22 cellular contexts compared by ENCODE assay signal in genomic region chr1:2854611-2855010, GRCh38. TPM values are rescaled to one million over a fixed set of nuclear protein-coding genes. Genes with fewer than 3 reads are reported as not detected.
DNase-seq lines count a peak whose midpoint lies in the region; ATAC-seq lines count a peak whose summit lies in the region.
"Had no signal": no experiment of that assay in that cellular context is flagged by ENCODE, and none has a peak within 500 bp of the region (broad histone marks: within the 10 kb centered on the region; RNA-seq: fewer than 3 reads in every experiment).

No MANE protein-coding gene starts in this region.

- no peak overlapping the region for H2BK12ac ChIP-seq in neuronal stem cell (ENCODE audit: low read length)

- no peak overlapping the region for H4K8ac ChIP-seq in neuronal stem cell (ENCODE audit: low read depth, low read length)

- no peak overlapping the region for H2BK120ac ChIP-seq in neuronal stem cell (ENCODE audit: low read depth, low read length)

- H3K79me1 ChIP-seq in neuronal stem cell (ENCODE audit: low read depth, low read length) = no peaks in the 10 kb centered on the region

- intact Hi-C loops in Right ventricle myocardium superior (cut with DNase I) = no loop called here
- intact Hi-C loops in cardiac septum (cut with DNase I) = no loop called here
- intact Hi-C loops in right cardiac atrium (cut with DNase I) = no loop called here
- intact Hi-C loops in Right ventricle myocardium inferior (cut with DNase I) = no loop called here

- H2AFZ ChIP-seq in neuronal stem cell (ENCODE audit: low read length) = no peak overlapping the region
- H2AFZ ChIP-seq: GM23338 had no signal

- peak overlapping the region; percentile 68 for H2AK5ac ChIP-seq in neuronal stem cell (ENCODE audit: low read depth, low read length)

- no peaks in the 10 kb centered on the region for H3K4me1 Mint-ChIP-seq in stimulated activated memory B cell treated with anti-CD40 and anti-IgM and Interleukin-4, amounts not matched to agents 10 μg/mL and 1 μg/mL and 100 μg/mL, for 72 hours
- H3K4me1 Mint-ChIP-seq: CD14-positive monocyte; CD8-positive, alpha-beta memory T cell; GM23338; H9 had no signal

- DNase-seq in Right ventricle myocardium superior = peak; percentile 29
- DNase-seq in cardiac septum (ENCODE audit: low spot score) = no peak
- peak in 2 of 3 donors; percentile 2 to 28 for DNase-seq in right cardiac atrium
- DNase-seq in Right ventricle myocardium inferior (ENCODE audit: missing footprints) = no peak
- no peak for DNase-seq in neuronal stem cell (ENCODE audit: low spot score)
- DNase-seq in NCI-H1105 treated with DMSO at 0.1 percent for 48 hours (lab: John Stamatoyannopoulos, UW) = no peak
- DNase-seq: AML-193; BE2C; CD4-positive, alpha-beta T cell; CD8-positive, alpha-beta memory T cell; DMS 273 treated with DMSO at 0.1 percent for 48 hours; DMS79; EL; GF-D8; H9 had no signal

- peaks cover 17% of the 10 kb centered on the region for H3K27me3 Mint-ChIP-seq in stimulated activated memory B cell treated with anti-CD40 and anti-IgM and Interleukin-4, amounts not matched to agents 10 μg/mL and 1 μg/mL and 100 μg/mL, for 72 hours

- no peak overlapping the region for H3K4ac ChIP-seq in neuronal stem cell (ENCODE audit: low read length)

- no peaks in the 10 kb centered on the region for H3K36me3 Mint-ChIP-seq in stimulated activated memory B cell treated with anti-CD40 and anti-IgM and Interleukin-4, amounts not matched to agents 10 μg/mL and 1 μg/mL and 100 μg/mL, for 72 hours
- H3K36me3 Mint-ChIP-seq: CD8-positive, alpha-beta memory T cell had no signal

- no peak overlapping the region for H3K9ac ChIP-seq in neuronal stem cell (ENCODE audit: low read depth, low read length, poor library complexity)
- H3K9ac ChIP-seq: BLaER1 treated with 17β-estradiol and CSF1 and Interleukin-3, amounts not matched to agents 10 nM and 100 nM had no signal

- H3K4me1 ChIP-seq in right cardiac atrium (ENCODE audit: control insufficient read depth, insufficient read depth, low read length) (no peaks in the 10 kb centered on the region), neuronal stem cell (ENCODE audit: control insufficient read depth in 2 of 2, insufficient read depth in 1 of 2, low read depth in 1 of 2, low read length in 2 of 2) (peaks cover 0 to 12% of the 10 kb centered on the region in 2 donors)
- H3K4me1 ChIP-seq: BE2C had no signal

- no peak overlapping the region for H2BK15ac ChIP-seq in neuronal stem cell (ENCODE audit: low read length)

- H3K27me3 ChIP-seq in right cardiac atrium (ENCODE audit: control insufficient read depth, insufficient read depth) (no peaks in the 10 kb centered on the region), neuronal stem cell (ENCODE audit: control insufficient read depth in 3 of 3, insufficient read depth in 3 of 3, low read depth in 1 of 3, low read length in 3 of 3) (peaks cover 0 to 69% (median 0%) of the 10 kb centered on the region in 3 experiments)

- H4K91ac ChIP-seq in neuronal stem cell (ENCODE audit: low read depth, low read length, poor library complexity) = no peak overlapping the region

- H3K9me3 Mint-ChIP-seq in stimulated activated memory B cell treated with anti-CD40 and anti-IgM and Interleukin-4, amounts not matched to agents 10 μg/mL and 1 μg/mL and 100 μg/mL, for 72 hours = peaks cover 7% of the 10 kb centered on the region
- H3K9me3 Mint-ChIP-seq: CD4-positive, alpha-beta T cell had no signal

- H3K9me3 ChIP-seq in right cardiac atrium (ENCODE audit: control insufficient read depth, low read length) (no peaks in the 10 kb centered on the region), neuronal stem cell (replicated peaks in 1 of 2; ENCODE audit: control insufficient read depth in 2 of 2, insufficient read depth in 1 of 2, low read depth in 1 of 2, low read length in 2 of 2) (peaks cover 0 to 6% of the 10 kb centered on the region in 2 donors)
- H3K9me3 ChIP-seq: BE2C had no signal

- no peak overlapping the region for H2BK5ac ChIP-seq in neuronal stem cell (ENCODE audit: low read length)

- H3K4me3 ChIP-seq in right cardiac atrium (ENCODE audit: low read length) (no peak overlapping the region), neuronal stem cell (ENCODE audit: low read length in 2 of 2) (no peak overlapping the region)
- H3K4me3 ChIP-seq: BLaER1 treated with 17β-estradiol and CSF1 and Interleukin-3, amounts not matched to agents 10 nM and 100 nM; GM23338 had no signal

- no peak overlapping the region for H3K4me3 Mint-ChIP-seq in stimulated activated memory B cell treated with anti-CD40 and anti-IgM and Interleukin-4, amounts not matched to agents 10 μg/mL and 1 μg/mL and 100 μg/mL, for 72 hours
- H3K4me3 Mint-ChIP-seq: CD14-positive monocyte; CD4-positive, alpha-beta T cell; CD8-positive, alpha-beta memory T cell; GM23338; H9 had no signal

- H3K4me2 ChIP-seq in neuronal stem cell (ENCODE audit: insufficient read depth, low read length, poor library complexity, severe bottlenecking) = no peak overlapping the region
- H3K4me2 ChIP-seq: BLaER1 treated with 17β-estradiol and CSF1 and Interleukin-3, amounts not matched to agents 10 nM and 100 nM; GM23338 had no signal

- H3K27ac Mint-ChIP-seq in stimulated activated memory B cell treated with anti-CD40 and anti-IgM and Interleukin-4, amounts not matched to agents 10 μg/mL and 1 μg/mL and 100 μg/mL, for 72 hours = no peak overlapping the region
- H3K27ac Mint-ChIP-seq: CD4-positive, alpha-beta T cell; CD8-positive, alpha-beta memory T cell; GM23338; H9 had no signal

- 74% methylated on average over 11 of the region's 11 CpGs for WGBS in right cardiac atrium
- WGBS in neuronal stem cell (ENCODE audit: extremely low coverage in 2 of 2, insufficient read length in 2 of 2, insufficient replicate concordance in 1 of 2), 2 donors = no CpG with 5 or more reads among the region's 11 CpGs

- ATAC-seq in Right ventricle myocardium superior (ENCODE audit: poor library complexity) = no peak
- ATAC-seq in right cardiac atrium = no peak
- no peak for ATAC-seq in Right ventricle myocardium inferior
- ATAC-seq in stimulated activated memory B cell treated with anti-CD40 and anti-IgM and Interleukin-4, amounts not matched to agents 10 μg/mL and 1 μg/mL and 100 μg/mL, for 72 hours = peak; percentile 20
- no peak for ATAC-seq in GM21717 (IDR thresholded peaks at IDR 0.05; ENCODE audit: unreplicated experiment)
- ATAC-seq: GM23338, HCT116 had no signal

- H3K23ac ChIP-seq in neuronal stem cell (ENCODE audit: low read depth, low read length, poor library complexity) = no peak overlapping the region

- H3K18ac ChIP-seq in neuronal stem cell (ENCODE audit: low read length) = peak overlapping the region; percentile 61

- H3K14ac ChIP-seq in neuronal stem cell (ENCODE audit: low read length) = peak overlapping the region; percentile 4

- H3K36me3 ChIP-seq in neuronal stem cell (replicated peaks in 1 of 2; ENCODE audit: control insufficient read depth in 2 of 2, insufficient read depth in 2 of 2, low read length in 2 of 2) = no peaks in the 10 kb centered on the region
- H3K36me3 ChIP-seq: BE2C; BLaER1 treated with 17β-estradiol and CSF1 and Interleukin-3, amounts not matched to agents 10 nM and 100 nM had no signal

- H3K27ac ChIP-seq in right cardiac atrium (ENCODE audit: low read length) (no peak overlapping the region), neuronal stem cell (replicated peaks; ENCODE audit: low read length) (no peak overlapping the region)
- H3K27ac ChIP-seq: 22Rv1; BLaER1 treated with 17β-estradiol and CSF1 and Interleukin-3, amounts not matched to agents 10 nM and 100 nM had no signal

RNA-seq across cellular contexts. Expression of gene TTC34, which starts 53.1 kb away (rescaled TPM):
- 0.56 TPM for total RNA-seq in Right ventricle myocardium superior
- 0.35 TPM for total RNA-seq in cardiac septum
- 1 to 10 TPM in 2 of 4 donors, under 1 TPM in 2; 0.53 to 1.5 (median 0.94) TPM for total RNA-seq in right cardiac atrium
- 0.27 TPM for polyA plus RNA-seq in right cardiac atrium
- total RNA-seq in Right ventricle myocardium inferior = 0.70 TPM
- 0.39 TPM for polyA plus RNA-seq in neuronal stem cell (2013, experiment 1 of 2)
- 0.35 TPM for polyA plus RNA-seq in neuronal stem cell (2013, experiment 2 of 2)

Comparison
In these comparisons a context has a peak if more than half of its experiments do, and no peak if none do; other contexts are left out.
1. DNase-seq: peak in Right ventricle myocardium superior (single experiment) and right cardiac atrium (2 of 3); none in cardiac septum (single experiment), Right ventricle myocardium inferior (single experiment), neuronal stem cell (single experiment) and NCI-H1105 treated with DMSO at 0.1 percent for 48 hours (single experiment).